22 cellular contexts compared by ENCODE assay signal in genomic region chr17:67922503-67922902, GRCh38.
DNase-seq lines count a peak whose midpoint lies in the region; ATAC-seq and TF ChIP-seq lines count a peak whose summit lies in the region.
"Had no signal": no experiment of that assay in that cellular context is flagged by ENCODE, and none has a peak within 500 bp of the region (broad histone marks: within the 10 kb centered on the region; RNA-seq: fewer than 3 reads in every experiment).

No MANE protein-coding gene starts in this region.

- POLR2A ChIA-PET in activated CD4-positive, alpha-beta memory T cell treated with anti-CD3 and anti-CD28 coated beads for 36 hours (lab: Charles Lee): interaction anchor here (0.6 kb wide), 1 partner anchor 22 kb away, joined by 4 read pairs; no protein-coding TSS in a partner anchor

- H3K4me3 ChIP-seq in right atrium auricular region (no peak overlapping the region), tibial artery (no peak overlapping the region)
- H3K4me3 ChIP-seq: GM12878, neural progenitor cell, prostate gland, upper lobe of right lung had no signal

- no peak overlapping the region for H3K4me3 Mint-ChIP-seq in memory B cell
- H3K4me3 Mint-ChIP-seq in activated CD4-positive, alpha-beta memory T cell treated with anti-CD3 and anti-CD28 coated beads for 36 hours: no peak overlapping the region
- H3K4me3 Mint-ChIP-seq: dendritic cell treated with granulocyte-macrophage colony-stimulating factor and Interleukin-4, amounts not matched to agents 40 ng/mL and 50 ng/mL, for 4 days; neural progenitor cell had no signal

- no peaks in the 10 kb centered on the region for H3K9me3 Mint-ChIP-seq in memory B cell
- H3K9me3 Mint-ChIP-seq in activated CD4-positive, alpha-beta memory T cell treated with anti-CD3 and anti-CD28 coated beads for 36 hours: no peaks in the 10 kb centered on the region
- H3K9me3 Mint-ChIP-seq: dendritic cell treated with granulocyte-macrophage colony-stimulating factor and Interleukin-4, amounts not matched to agents 40 ng/mL and 50 ng/mL, for 4 days; neural progenitor cell had no signal

- H3K4me1 Mint-ChIP-seq in memory B cell: no peaks in the 10 kb centered on the region
- no peaks in the 10 kb centered on the region for H3K4me1 Mint-ChIP-seq in activated CD4-positive, alpha-beta memory T cell treated with anti-CD3 and anti-CD28 coated beads for 36 hours (ENCODE audit: low read depth)
- H3K4me1 Mint-ChIP-seq: neural progenitor cell had no signal

- H3K27me3 Mint-ChIP-seq in memory B cell: no peaks in the 10 kb centered on the region
- H3K27me3 Mint-ChIP-seq in activated CD4-positive, alpha-beta memory T cell treated with anti-CD3 and anti-CD28 coated beads for 36 hours: no peaks in the 10 kb centered on the region
- H3K27me3 Mint-ChIP-seq: dendritic cell treated with granulocyte-macrophage colony-stimulating factor and Interleukin-4, amounts not matched to agents 40 ng/mL and 50 ng/mL, for 4 days had no signal

- peaks cover 57% of the 10 kb centered on the region for H3K36me3 ChIP-seq in right atrium auricular region
- H3K36me3 ChIP-seq in tibial artery: peaks cover 39 to 88% (median 42%) of the 10 kb centered on the region in 3 donors
- H3K36me3 ChIP-seq: prostate gland had no signal

- intact Hi-C loops in Right ventricle myocardium superior (cut with DNase I) (no loop called here), tibial artery (cut with DNase I; ENCODE audit: low total_unique reads) (no loop called here), left colon (cut with DNase I, micrococcal nuclease) (no loop called here)
- intact Hi-C loops in activated CD4-positive, alpha-beta memory T cell treated with anti-CD3 and anti-CD28 coated beads for 36 hours (cut with micrococcal nuclease): no loop called here

- H3K27ac ChIP-seq in right atrium auricular region (no peak overlapping the region), cingulate gyrus (ENCODE audit: low read depth, low read length) (peak overlapping the region; percentile 60), tibial artery (peak overlapping the region; percentile 11 to 18)
- H3K27ac ChIP-seq: neural progenitor cell, prostate gland, upper lobe of right lung had no signal

- CTCF ChIA-PET in activated CD4-positive, alpha-beta memory T cell treated with anti-CD3 and anti-CD28 coated beads for 36 hours (lab: Charles Lee): no interaction called here

- no peaks in the 10 kb centered on the region for H3K9me3 ChIP-seq in right atrium auricular region
- no peaks in the 10 kb centered on the region for H3K9me3 ChIP-seq in tibial artery
- H3K9me3 ChIP-seq: prostate gland, upper lobe of right lung had no signal

- peak overlapping the region; percentile 35 for H3K27ac Mint-ChIP-seq in memory B cell
- no peak overlapping the region for H3K27ac Mint-ChIP-seq in activated CD4-positive, alpha-beta memory T cell treated with anti-CD3 and anti-CD28 coated beads for 36 hours
- H3K27ac Mint-ChIP-seq: dendritic cell treated with granulocyte-macrophage colony-stimulating factor and Interleukin-4, amounts not matched to agents 40 ng/mL and 50 ng/mL, for 4 days; neural progenitor cell had no signal

- no peaks in the 10 kb centered on the region for H3K27me3 ChIP-seq in right atrium auricular region
- no peaks in the 10 kb centered on the region for H3K27me3 ChIP-seq in tibial artery
- H3K27me3 ChIP-seq: neural progenitor cell, upper lobe of right lung had no signal

- no peak for DNase-seq in Right ventricle myocardium superior
- DNase-seq in right atrium auricular region (ENCODE audit: low spot score): no peak
- no peak for DNase-seq in memory B cell (ENCODE audit: low spot score in 2 of 2)
- no peak for DNase-seq in tibial artery
- no peak for DNase-seq in DMS79 treated with DMSO at 0.1 percent for 48 hours (lab: John Stamatoyannopoulos, UW)
- no peak for DNase-seq in activated CD4-positive, alpha-beta memory T cell treated with anti-CD3 and anti-CD28 coated beads for 36 hours
- DNase-seq in left colon: no peak
- DNase-seq: activated naive CD4-positive, alpha-beta T cell treated with Interleukin-2 at 50 U/mL for 16 hours; DMS79; KG1; MM.1S; NCI-H1436; NCI-H510A; PC-3; SHP77 treated with DMSO at 0.1 percent for 48 hours; SW 1271; upper lobe of right lung had no signal

- ATAC-seq in Right ventricle myocardium superior (ENCODE audit: poor library complexity) (peak; percentile 38), memory B cell (ENCODE audit: low read depth) (no peak), left colon (no peak)
- ATAC-seq: GM12878, PC-3, upper lobe of right lung had no signal

- no peak for TF ChIP-seq CTCF in right atrium auricular region (IDR thresholded peaks at IDR 0.05)
- no peak for TF ChIP-seq CTCF in tibial artery (IDR thresholded peaks at IDR 0.05)

- H3K4me1 ChIP-seq in right atrium auricular region (peaks cover 0 to 6% of the 10 kb centered on the region in 2 donors), tibial artery (peaks cover 0 to 11% (median 5%) of the 10 kb centered on the region in 4 donors)
- H3K4me1 ChIP-seq: neural progenitor cell, prostate gland, upper lobe of right lung had no signal

- H3K36me3 Mint-ChIP-seq in memory B cell: peaks cover 13% of the 10 kb centered on the region
- H3K36me3 Mint-ChIP-seq in activated CD4-positive, alpha-beta memory T cell treated with anti-CD3 and anti-CD28 coated beads for 36 hours: peaks cover 15% of the 10 kb centered on the region

Comparison
In these comparisons a context has a peak if more than half of its experiments do, and no peak if none do; other contexts are left out.
1. H3K27ac ChIP-seq: peak in cingulate gyrus (single experiment) and tibial artery (2 of 2); none in right atrium auricular region (0 of 2).